Comparison of ENCODE assay signal across 8 cellular contexts in genomic region chr2:229852565-229852964, GRCh38.
DNase-seq lines count a peak whose midpoint lies in the region; ATAC-seq and TF ChIP-seq lines count a peak whose summit lies in the region.

No MANE protein-coding gene starts in this region.

- no peaks in the 10 kb centered on the region for H3K27me3 ChIP-seq in right atrium auricular region

- H3K4me3 Mint-ChIP-seq in stimulated activated naive CD8-positive, alpha-beta T cell treated with anti-CD3 and anti-CD28 coated beads, Interleukin-15, amount 100 ng/mL, for 72 hours: no peak overlapping the region

- peaks cover 6% of the 10 kb centered on the region for H3K36me3 ChIP-seq in right atrium auricular region

- H3K4me3 ChIP-seq in right atrium auricular region: no peak overlapping the region

- peaks cover 0 to 38% of the 10 kb centered on the region in 2 donors for H3K4me1 ChIP-seq in right atrium auricular region

- H3K9me3 Mint-ChIP-seq in stimulated activated naive CD8-positive, alpha-beta T cell treated with anti-CD3 and anti-CD28 coated beads, Interleukin-15, amount 100 ng/mL, for 72 hours: no peaks in the 10 kb centered on the region

- H3K4me1 Mint-ChIP-seq in stimulated activated naive CD8-positive, alpha-beta T cell treated with anti-CD3 and anti-CD28 coated beads, Interleukin-15, amount 100 ng/mL, for 72 hours: peaks cover 45% of the 10 kb centered on the region

- DNase-seq in HT1080 (ENCODE audit: low read depth) (peak; percentile 84), activated T-helper 1 cell treated with Interleukin-2 at 50 U/mL for 16 hours (ENCODE audit: low read depth) (peak; percentile 35), right atrium auricular region (ENCODE audit: low spot score) (peak; percentile 69), NCI-H345 treated with DMSO at 0.1 percent for 48 hours (lab: John Stamatoyannopoulos, UW; ENCODE audit: unreplicated experiment) (no peak), NCI-H446 treated with DMSO at 0.1 percent for 48 hours (lab: John Stamatoyannopoulos, UW) (no peak)
- DNase-seq in stimulated activated naive CD8-positive, alpha-beta T cell treated with anti-CD3 and anti-CD28 coated beads, Interleukin-15, amount 100 ng/mL, for 72 hours: peak; percentile 12 to 21

- TF ChIP-seq CTCF in right atrium auricular region (IDR thresholded peaks at IDR 0.05): no peak

- H3K27ac Mint-ChIP-seq in stimulated activated naive CD8-positive, alpha-beta T cell treated with anti-CD3 and anti-CD28 coated beads, Interleukin-15, amount 100 ng/mL, for 72 hours: no peak overlapping the region

- no peaks in the 10 kb centered on the region for H3K27me3 Mint-ChIP-seq in stimulated activated naive CD8-positive, alpha-beta T cell treated with anti-CD3 and anti-CD28 coated beads, Interleukin-15, amount 100 ng/mL, for 72 hours

- peak; percentile 77 for ATAC-seq in GM19463 (IDR thresholded peaks at IDR 0.05; ENCODE audit: unreplicated experiment)
- peak; percentile 89 for ATAC-seq in stimulated activated naive CD8-positive, alpha-beta T cell treated with anti-CD3 and anti-CD28 coated beads, Interleukin-15, amount 100 ng/mL, for 72 hours
- ATAC-seq in HG02623 (IDR thresholded peaks at IDR 0.05; ENCODE audit: unreplicated experiment): no peak

- H3K9me3 ChIP-seq in right atrium auricular region: no peaks in the 10 kb centered on the region

- no peak overlapping the region for H3K27ac ChIP-seq in right atrium auricular region

Comparison
In these comparisons a context has a peak if more than half of its experiments do, and no peak if none do; other contexts are left out.
1. DNase-seq: peak in HT1080 (single experiment), activated T-helper 1 cell treated with Interleukin-2 at 50 U/mL for 16 hours (single experiment), right atrium auricular region (single experiment) and stimulated activated naive CD8-positive, alpha-beta T cell treated with anti-CD3 and anti-CD28 coated beads, Interleukin-15, amount 100 ng/mL, for 72 hours (2 of 2); none in NCI-H345 treated with DMSO at 0.1 percent for 48 hours (single experiment) and NCI-H446 treated with DMSO at 0.1 percent for 48 hours (single experiment).